Comparison of ENCODE assay signal across 24 cellular contexts in the genomic region with DNA sequence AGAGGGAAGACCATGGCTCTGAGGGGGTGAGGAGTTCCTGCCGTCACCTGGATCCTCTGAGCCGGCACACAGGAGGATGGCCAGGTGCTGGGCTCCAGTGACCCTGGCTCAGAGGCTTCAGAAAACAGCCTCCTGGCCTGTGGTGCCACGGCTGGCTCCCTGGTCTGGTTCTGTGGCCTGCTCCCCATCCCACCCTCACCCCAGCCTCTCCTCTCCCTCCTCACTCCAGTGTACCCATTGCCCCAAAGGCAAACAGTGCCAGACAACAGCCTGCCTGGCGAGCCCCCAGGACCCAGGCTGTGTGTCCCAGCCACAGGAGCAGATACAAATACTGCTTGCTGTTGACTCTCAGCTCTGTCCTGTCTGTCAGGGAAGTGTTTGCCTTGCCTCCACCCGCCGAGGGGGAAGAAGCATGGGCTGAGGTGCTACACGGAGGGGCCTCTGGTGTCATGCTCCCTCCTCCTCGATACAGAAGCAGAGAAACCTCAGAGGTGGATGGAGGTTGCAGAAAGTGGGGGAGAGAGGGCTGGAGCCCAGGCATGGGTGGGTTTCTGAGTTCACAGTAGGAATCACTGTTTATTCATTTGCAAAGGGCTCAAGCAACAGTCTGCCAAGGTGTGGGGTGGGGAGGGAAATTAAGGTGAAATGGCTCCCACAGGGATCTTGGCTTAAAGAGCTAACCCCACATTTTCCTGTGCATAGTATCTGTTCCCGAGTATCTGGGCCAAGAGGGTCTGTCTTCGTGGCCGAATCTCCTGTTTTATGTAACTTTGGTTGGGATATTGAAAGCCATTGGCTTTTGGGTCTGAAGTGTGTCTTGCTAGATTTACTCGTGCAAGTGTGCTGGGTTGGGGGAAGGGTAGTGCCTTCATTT. TPM values are rescaled to one million over a fixed set of nuclear protein-coding genes. Genes with fewer than 3 reads are reported as not detected.
"Had no signal": no experiment of that assay in that cellular context is flagged by ENCODE, and none has a peak within 500 bp of the region (broad histone marks: within the 10 kb centered on the region; RNA-seq: fewer than 3 reads in every experiment).

No MANE protein-coding gene starts in this region.

- H3K9me3 ChIP-seq: left ventricle myocardium inferior, ovary, psoas muscle, thyroid gland had no signal

- ATAC-seq: foreskin keratinocyte; natural killer cell; psoas muscle; right cardiac atrium; stimulated activated naive CD8-positive, alpha-beta T cell treated with anti-CD3 and anti-CD28 coated beads, Interleukin-15, Interleukin-2, amounts not matched to agents 100 U/mL and 50 U/mL, for 24 hours had no signal

- H3K9me3 Mint-ChIP-seq: activated T-cell treated with anti-CD3 and anti-CD28 coated beads, Interleukin-2, amount 50 U/mL, for 24 hours; activated T-helper 2 cell treated with anti-CD3 and anti-CD28 coated beads, Interferon-gamma antibody, Interleukin-2, Interleukin-4, amounts not matched to agents 10 μg/mL and 5 μg/mL and 100 μg/mL, durations not matched to agents 14 hours and 24 hours and 36 hours; central memory CD8-positive, alpha-beta T cell; mesothelial cell of epicardium; natural killer cell had no signal

- H3K27ac Mint-ChIP-seq: activated naive CD8-positive, alpha-beta T cell; activated T-cell treated with anti-CD3 and anti-CD28 coated beads, Interleukin-2, amount 50 U/mL, for 24 hours; activated T-helper 2 cell treated with anti-CD3 and anti-CD28 coated beads, Interferon-gamma antibody, Interleukin-2, Interleukin-4, amounts not matched to agents 10 μg/mL and 5 μg/mL and 100 μg/mL, durations not matched to agents 14 hours and 24 hours and 36 hours; mesothelial cell of epicardium; natural killer cell had no signal

- FAIRE-seq: astrocyte, endometrium had no signal

- H3K4me3 ChIP-seq: coronary artery, left ventricle myocardium inferior, ovary, psoas muscle, thyroid gland had no signal

- H3K4me1 ChIP-seq: foreskin keratinocyte had no signal

- H3K4me3 Mint-ChIP-seq: activated naive CD8-positive, alpha-beta T cell; activated T-cell treated with anti-CD3 and anti-CD28 coated beads, Interleukin-2, amount 50 U/mL, for 24 hours; central memory CD8-positive, alpha-beta T cell; mesothelial cell of epicardium; natural killer cell had no signal

- DNase-seq: activated CD4-positive, alpha-beta T cell treated with anti-CD3 and anti-CD28 coated beads, Interleukin-2, amount 50 U/mL, for 4 hours; activated naive CD4-positive, alpha-beta T cell; activated T-cell treated with anti-CD3 and anti-CD28 coated beads, Interleukin-2, amount 50 U/mL, for 24 hours; erythroblast; foreskin keratinocyte; kidney glomerular epithelial cell; left ventricle myocardium inferior; natural killer cell; ovary; psoas muscle; right cardiac atrium; stimulated activated CD4-positive, alpha-beta T cell treated with anti-CD3 and anti-CD28 coated beads, Interleukin-12 subunit alpha, Interleukin-12 subunit beta, amount 100 ng/mL, for 4 hours; stimulated activated CD4-positive, alpha-beta T cell treated with anti-CD3 and anti-CD28 coated beads, Interleukin-4, amount 100 ng/mL, for 4 hours; stimulated activated naive CD8-positive, alpha-beta T cell treated with anti-CD3 and anti-CD28 coated beads, Interleukin-15, Interleukin-2, amounts not matched to agents 100 U/mL and 50 U/mL, for 24 hours; T-helper 9 cell; thyroid gland had no signal

- H3K27me3 ChIP-seq: ovary, thyroid gland had no signal

- H3K27ac ChIP-seq: coronary artery, foreskin keratinocyte, left ventricle myocardium inferior, psoas muscle, thyroid gland had no signal

- H3K36me3 ChIP-seq: left ventricle myocardium inferior, ovary, thyroid gland had no signal

- H3K36me3 Mint-ChIP-seq: activated naive CD8-positive, alpha-beta T cell; mesothelial cell of epicardium had no signal

RNA-seq across cellular contexts. Expression of a gene that starts 5.5 kb away (rescaled TPM):
- total RNA-seq: activated T-helper 2 cell treated with anti-CD3 and anti-CD28 coated beads, Interferon-gamma antibody, Interleukin-2, Interleukin-4, amounts not matched to agents 10 μg/mL and 5 μg/mL and 100 μg/mL, durations not matched to agents 14 hours and 24 hours and 36 hours; foreskin keratinocyte; T-helper 1 cell treated with Interleukin-12 subunit alpha and Interleukin-12 subunit beta and Interleukin-4 antibody, amounts not matched to agents 30 ng/mL and 1 ng/mL, for 36 hours had no signal
